In genomic region chr5:87267574-87268125, GRCh38 we compare ENCODE assay signal across 1 cellular context.
TF ChIP-seq lines count a peak whose summit lies in the region.

RASA1 (plus strand) TSS chr5:87267883; CDS start chr5:87268452, 569 bp downstream.

TF ChIP-seq in A549, 52 proteins besides CTCF, POLR2A, EP300 and RAD21 (continued from another document):
- no peak for TF ChIP-seq KDM1A (IDR thresholded peaks at IDR 0.05; ENCODE audit: low read depth)
- TF ChIP-seq PHF8 (IDR thresholded peaks at IDR 0.05; ENCODE audit: borderline replicate concordance, low read depth), result peak; percentile 92; the same call in 1 of the 2 replicates
- no peak for TF ChIP-seq KDM5A (IDR thresholded peaks at IDR 0.05)
- no peak for TF ChIP-seq NPAS2 (CRISPR knock-in tag; IDR thresholded peaks at IDR 0.05; ENCODE audit: borderline replicate concordance)
- TF ChIP-seq MYC (IDR thresholded peaks at IDR 0.05; ENCODE audit: borderline replicate concordance, low read length), result 0 out of 2 replicates have a peak, but pooled peaks have one; percentile 8
- TF ChIP-seq USF2 (IDR thresholded peaks at IDR 0.05), result no peak
- no peak for TF ChIP-seq HOXA7 (CRISPR knock-in tag; IDR thresholded peaks at IDR 0.05)
- 0 out of 2 replicates have a peak, but pooled peaks have one; percentile 34 for TF ChIP-seq PBX3 (IDR thresholded peaks at IDR 0.05)
